Comparison of ENCODE assay signal across 8 cellular contexts in the genomic region with DNA sequence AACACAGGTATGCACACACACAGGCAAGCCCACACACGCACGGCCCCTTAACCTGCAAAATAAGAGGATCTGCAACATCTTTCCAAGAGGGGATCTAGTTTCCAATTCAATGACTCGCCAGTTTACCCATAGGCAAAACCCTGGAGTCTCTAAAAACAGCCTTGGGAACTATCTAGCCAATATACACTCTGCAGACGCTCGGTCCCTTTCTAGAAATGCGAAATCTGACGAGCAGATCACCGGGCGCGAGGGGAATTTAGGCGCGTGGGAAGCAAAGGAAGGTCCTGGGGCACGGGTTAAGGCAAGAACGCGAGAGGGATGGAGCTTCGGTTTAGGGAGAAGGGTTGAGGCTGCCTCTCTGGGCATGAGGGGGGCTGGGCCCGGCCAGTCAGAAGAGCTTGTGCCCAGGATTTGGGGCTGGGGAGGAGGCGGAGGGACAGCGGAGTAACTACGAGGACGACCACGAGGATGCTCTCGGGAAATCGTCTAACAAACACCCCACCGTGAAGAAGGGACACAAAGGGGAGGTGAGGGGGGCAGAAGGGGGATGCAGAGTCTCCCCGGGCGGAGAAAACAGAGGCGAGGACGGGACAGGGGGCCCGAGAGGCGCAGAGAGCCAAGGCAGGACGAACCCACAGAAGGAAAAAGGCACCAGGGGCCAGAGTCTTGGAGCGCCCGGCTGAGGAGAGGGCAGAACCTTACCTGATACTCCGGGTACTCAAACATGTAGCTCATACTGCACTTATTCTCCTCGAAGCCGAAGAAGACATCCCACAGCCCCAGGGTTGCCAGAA. TPM values are rescaled to one million over a fixed set of nuclear protein-coding genes. Genes with fewer than 3 reads are reported as not detected.
DNase-seq lines count a peak whose midpoint lies in the region; ATAC-seq, FAIRE-seq and TF ChIP-seq lines count a peak whose summit lies in the region.

No MANE protein-coding gene starts in this region.

- H3K9ac ChIP-seq in BLaER1, result peak overlapping the region; percentile 85

- peak overlapping the region; percentile 89 for H3K4me2 ChIP-seq in BLaER1

- peaks cover 12% of the 10 kb centered on the region for H3K4me1 ChIP-seq in BLaER1
- H3K4me1 ChIP-seq in neutrophil (ENCODE audit: control insufficient read depth in 1 of 2, insufficient read depth in 1 of 2, low read depth in 1 of 2, low read length in 1 of 2), result peaks cover 18 to 22% of the 10 kb centered on the region in 2 experiments

- FAIRE-seq in frontal cortex (lab: Jason Lieb, UNC), result no peak

- H4K20me1 ChIP-seq in BLaER1, result no peaks in the 10 kb centered on the region; the same call in 1 of the 2 replicates

- peaks cover 10% of the 10 kb centered on the region for H3K27me3 ChIP-seq in BLaER1
- H3K27me3 ChIP-seq in neutrophil, result peaks cover 44% of the 10 kb centered on the region

- H3K4me3 ChIP-seq in BLaER1, result peak overlapping the region; percentile 86
- H3K4me3 ChIP-seq in neutrophil (ENCODE audit: low read depth in 1 of 2, low read length in 1 of 2), result peak overlapping the region; percentile 81 to 86

- ATAC-seq in GM18873 (IDR thresholded peaks at IDR 0.05; ENCODE audit: low FRiP score, unreplicated experiment), result peak; percentile 36
- peak; percentile 27 for ATAC-seq in HG03103 (IDR thresholded peaks at IDR 0.05; ENCODE audit: low read depth, unreplicated experiment)

- peak overlapping the region; percentile 70 for H3K27ac ChIP-seq in BLaER1
- peak overlapping the region; percentile 62 for H3K27ac ChIP-seq in neutrophil

- H3K36me3 ChIP-seq in BLaER1 (no peaks in the 10 kb centered on the region), neutrophil (no peaks in the 10 kb centered on the region)

- no peak for TF ChIP-seq CTCF in neutrophil (IDR thresholded peaks at IDR 0.05)

- H3K9me3 ChIP-seq in BLaER1 (no peaks in the 10 kb centered on the region), neutrophil (no peaks in the 10 kb centered on the region)

- DNase-seq in NCI-H526 (lab: John Stamatoyannopoulos, UW), result peak; percentile 70 to 78
- peak; percentile 77 for DNase-seq in activated effector memory CD4-positive, alpha-beta T cell treated with anti-CD3 and anti-CD28 coated beads, Interleukin-2, amount 50 U/mL, for 16 hours
- DNase-seq in frontal cortex (ENCODE audit: low spot score in 2 of 2), result peak; percentile 22 to 42
- no peak for DNase-seq in cortex of kidney (lab: John Stamatoyannopoulos, UW)

RNA-seq across cellular contexts. Expression of gene PGAP1, which starts 0.5 kb away (rescaled TPM):
- total RNA-seq in frontal cortex, result 104 TPM
